In the genomic region with DNA sequence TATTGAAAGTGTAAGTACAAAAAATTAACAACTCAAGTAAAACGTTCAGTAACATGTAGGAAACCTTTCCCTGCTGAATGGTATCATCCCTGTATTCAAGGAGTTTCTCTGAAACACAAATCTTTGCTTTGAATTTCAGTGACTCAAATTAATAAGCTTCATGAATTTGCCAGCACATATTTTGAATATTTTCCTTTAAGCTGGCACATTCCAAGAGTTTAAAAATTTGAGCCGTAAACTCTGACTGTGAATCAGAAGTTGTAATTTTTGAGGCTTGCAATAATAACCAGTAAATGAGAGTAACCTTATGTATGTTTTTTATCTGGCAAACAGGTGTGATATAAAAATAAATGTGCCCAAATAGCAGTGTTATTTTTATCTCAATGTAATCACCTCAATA, we compare ENCODE assay signal across 7 cellular contexts.
"Had no signal": no experiment of that assay in that cellular context is flagged by ENCODE, and none has a peak within 500 bp of the region (broad histone marks: within the 10 kb centered on the region; RNA-seq: fewer than 3 reads in every experiment).

No MANE protein-coding gene starts in this region.

- H3K27ac Mint-ChIP-seq: HFFc6 had no signal

- H3K4me1 ChIP-seq: HAP-1 had no signal

- H3K9me3 ChIP-seq: HAP-1 had no signal

- H3K4me3 Mint-ChIP-seq: HFFc6 had no signal

- H3K4me3 ChIP-seq: HAP-1, K562 had no signal

- ATAC-seq: HCT116, K562 had no signal

- DNase-seq: GOT3, H7, HFFc6, IMR-90 had no signal

- H3K36me3 ChIP-seq: HAP-1 had no signal
